Comparison of ENCODE assay signal across 7 cellular contexts in genomic region chr20:32972181-32973076, GRCh38.
DNase-seq lines count a peak whose midpoint lies in the region; ATAC-seq lines count a peak whose summit lies in the region.

No MANE protein-coding gene starts in this region.

- DNase-seq in activated CD4-positive, CD25-positive, alpha-beta regulatory T cell (lab: John Stamatoyannopoulos, UW): peak; percentile 34 to 62 (median 56)
- DNase-seq in ecto neural progenitor cell (ENCODE audit: low spot score) (peak; percentile 40), GOT3 (lab: John Stamatoyannopoulos, UW) (no peak), GM03348 (ENCODE audit: low spot score) (no peak)
- peak; percentile 74 to 81 for DNase-seq in stimulated activated CD4-positive, alpha-beta T cell treated with anti-CD3 and anti-CD28 coated beads, Interleukin-2, amount 100 ng/mL, for 24 hours

- ATAC-seq in GM19452 (IDR thresholded peaks at IDR 0.05; ENCODE audit: unreplicated experiment) (peak; percentile 92), HG03469 (IDR thresholded peaks at IDR 0.05; ENCODE audit: unreplicated experiment) (peak; percentile 59)

Comparison
In these comparisons a context has a peak if more than half of its experiments do, and no peak if none do; other contexts are left out.
1. DNase-seq: peak in activated CD4-positive, CD25-positive, alpha-beta regulatory T cell (4 of 4), ecto neural progenitor cell (single experiment) and stimulated activated CD4-positive, alpha-beta T cell treated with anti-CD3 and anti-CD28 coated beads, Interleukin-2, amount 100 ng/mL, for 24 hours (2 of 2); none in GOT3 (single experiment) and GM03348 (single experiment).